ENCODE assay signal across 14 cellular contexts in genomic region chr5:82551840-82552385, GRCh38.
A peak's percentile ranks its signal among the peaks of the same experiment; 100 is the strongest.
DNase-seq lines count a peak whose midpoint lies in the region; ATAC-seq, FAIRE-seq and TF ChIP-seq lines count a peak whose summit lies in the region.
"Had no signal": no experiment of that assay in that cellular context is flagged by ENCODE, and none has a peak within 500 bp of the region (broad histone marks: within the 10 kb centered on the region; RNA-seq: fewer than 3 reads in every experiment).

No MANE protein-coding gene starts in this region.

- ATAC-seq in thoracic aorta (ENCODE audit: insufficient number of reproducible peaks, low FRiP score, low read depth) (no peak), HG03175 (IDR thresholded peaks at IDR 0.05; ENCODE audit: unreplicated experiment) (no peak), GM21825 (IDR thresholded peaks at IDR 0.05; ENCODE audit: unreplicated experiment) (no peak)

- POLR2A ChIA-PET in HEK293 (lab: Yijun Ruan, JAX): no interaction called here

- H3K27ac ChIP-seq in HEK293 (ENCODE audit: extremely low read depth, low read depth, low read length): peak overlapping the region; percentile 33
- peak overlapping the region; percentile 71 to 74 for H3K27ac ChIP-seq in thoracic aorta
- no peak overlapping the region for H3K27ac ChIP-seq in spleen
- H3K27ac ChIP-seq: BLaER1 had no signal

- FAIRE-seq in endometrium (lab: Jason Lieb, UNC): peak; percentile 37

- no peak overlapping the region for H3K4me3 ChIP-seq in HEK293 (ENCODE audit: low read depth, low read length)
- H3K4me3 ChIP-seq in thoracic aorta: peak overlapping the region; percentile 56
- no peak overlapping the region for H3K4me3 ChIP-seq in spleen
- H3K4me3 ChIP-seq: BLaER1, MG63 had no signal

- H3K9me3 ChIP-seq in HEK293 (ENCODE audit: control insufficient read depth, insufficient read depth, low read depth, low read length) (no peaks in the 10 kb centered on the region), thoracic aorta (no peaks in the 10 kb centered on the region), spleen (no peaks in the 10 kb centered on the region)
- H3K9me3 ChIP-seq: BLaER1, MG63 had no signal

- no peaks in the 10 kb centered on the region for H3K27me3 ChIP-seq in thoracic aorta (replicated peaks; ENCODE audit: insufficient read depth)
- H3K27me3 ChIP-seq in spleen (replicated peaks in 1 of 7): no peaks in the 10 kb centered on the region
- H3K27me3 ChIP-seq: BLaER1, MG63 had no signal

- DNase-seq in NCI-H69 (lab: John Stamatoyannopoulos, UW) (peak; percentile 68), thoracic aorta (ENCODE audit: low spot score) (no peak), spleen (no peak)
- DNase-seq: MG63, NCI-H1105 treated with DMSO at 0.1 percent for 48 hours, NCI-H2029 treated with DMSO at 0.1 percent for 48 hours, NCI-H226, NCI-H774, SHP77 treated with DMSO at 0.1 percent for 48 hours had no signal

- intact Hi-C loops in spleen (cut with DNase I; ENCODE audit: low total_unique reads): no loop called here

- H3K4me1 ChIP-seq in HEK293 (ENCODE audit: control insufficient read depth, insufficient read depth, low read length) (peaks cover 10% of the 10 kb centered on the region), thoracic aorta (ENCODE audit: control insufficient read depth in 1 of 2, low read depth in 2 of 2) (peaks cover 19 to 64% of the 10 kb centered on the region in 2 donors), spleen (no peaks in the 10 kb centered on the region)
- H3K4me1 ChIP-seq: BLaER1 had no signal

- no peak for TF ChIP-seq POLR2A in spleen (IDR thresholded peaks at IDR 0.05)

- WGBS in spleen, 5 donors: 75 to 94% (median 85%) methylated on average over 4 of the region's 4 CpGs

- no peak for TF ChIP-seq CTCF in HEK293 (tag by site-specific recombination; IDR thresholded peaks at IDR 0.05)
- no peak for TF ChIP-seq CTCF in thoracic aorta (IDR thresholded peaks at IDR 0.05)
- no peak for TF ChIP-seq CTCF in spleen (IDR thresholded peaks at IDR 0.05 in 8 of 11, conservative IDR thresholded peaks at IDR 0.05 in 3 of 11)

- H3K36me3 ChIP-seq in HEK293 (ENCODE audit: control insufficient read depth in 2 of 2, insufficient read depth in 1 of 2, low read length in 2 of 2): no peaks in the 10 kb centered on the region
- H3K36me3 ChIP-seq in thoracic aorta: no peaks in the 10 kb centered on the region
- H3K36me3 ChIP-seq in spleen: no peaks in the 10 kb centered on the region
- H3K36me3 ChIP-seq: BLaER1, MG63 had no signal

- CTCF ChIA-PET in HEK293 (lab: Yijun Ruan, JAX): interaction anchor here (0.6 kb wide), 1 partner anchor 260 kb away, joined by 3 read pairs; no protein-coding TSS in a partner anchor

TF ChIP-seq in HEK293, 187 proteins besides CTCF, POLR2A, EP300 and RAD21:
- TF ChIP-seq GFI1B (tag by site-specific recombination; IDR thresholded peaks at IDR 0.05): peak; percentile 52; the same call in 1 of the 2 replicates
- TF ChIP-seq, protein P1, sequence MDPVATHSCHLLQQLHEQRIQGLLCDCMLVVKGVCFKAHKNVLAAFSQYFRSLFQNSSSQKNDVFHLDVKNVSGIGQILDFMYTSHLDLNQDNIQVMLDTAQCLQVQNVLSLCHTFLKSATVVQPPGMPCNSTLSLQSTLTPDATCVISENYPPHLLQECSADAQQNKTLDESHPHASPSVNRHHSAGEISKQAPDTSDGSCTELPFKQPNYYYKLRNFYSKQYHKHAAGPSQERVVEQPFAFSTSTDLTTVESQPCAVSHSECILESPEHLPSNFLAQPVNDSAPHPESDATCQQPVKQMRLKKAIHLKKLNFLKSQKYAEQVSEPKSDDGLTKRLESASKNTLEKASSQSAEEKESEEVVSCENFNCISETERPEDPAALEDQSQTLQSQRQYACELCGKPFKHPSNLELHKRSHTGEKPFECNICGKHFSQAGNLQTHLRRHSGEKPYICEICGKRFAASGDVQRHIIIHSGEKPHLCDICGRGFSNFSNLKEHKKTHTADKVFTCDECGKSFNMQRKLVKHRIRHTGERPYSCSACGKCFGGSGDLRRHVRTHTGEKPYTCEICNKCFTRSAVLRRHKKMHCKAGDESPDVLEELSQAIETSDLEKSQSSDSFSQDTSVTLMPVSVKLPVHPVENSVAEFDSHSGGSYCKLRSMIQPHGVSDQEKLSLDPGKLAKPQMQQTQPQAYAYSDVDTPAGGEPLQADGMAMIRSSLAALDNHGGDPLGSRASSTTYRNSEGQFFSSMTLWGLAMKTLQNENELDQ (tag by site-specific recombination; IDR thresholded peaks at IDR 0.05; ENCODE audit: low read depth): no peak
- no peak for TF ChIP-seq BCL11A (tag by site-specific recombination; IDR thresholded peaks at IDR 0.05; ENCODE audit: low read depth)
- TF ChIP-seq ZNF341 (tag by site-specific recombination; IDR thresholded peaks at IDR 0.05; ENCODE audit: low read depth): peak; percentile 69
- 0 out of 2 replicates have a peak, but pooled peaks have one; percentile 41 for TF ChIP-seq IKZF3 (tag by site-specific recombination; IDR thresholded peaks at IDR 0.05)
- peak; percentile 66 for TF ChIP-seq ZNF843 (tag by site-specific recombination; IDR thresholded peaks at IDR 0.05)
- no peak for TF ChIP-seq ZNF394 (tag by site-specific recombination; IDR thresholded peaks at IDR 0.05; ENCODE audit: borderline replicate concordance)
- TF ChIP-seq, protein P2, sequence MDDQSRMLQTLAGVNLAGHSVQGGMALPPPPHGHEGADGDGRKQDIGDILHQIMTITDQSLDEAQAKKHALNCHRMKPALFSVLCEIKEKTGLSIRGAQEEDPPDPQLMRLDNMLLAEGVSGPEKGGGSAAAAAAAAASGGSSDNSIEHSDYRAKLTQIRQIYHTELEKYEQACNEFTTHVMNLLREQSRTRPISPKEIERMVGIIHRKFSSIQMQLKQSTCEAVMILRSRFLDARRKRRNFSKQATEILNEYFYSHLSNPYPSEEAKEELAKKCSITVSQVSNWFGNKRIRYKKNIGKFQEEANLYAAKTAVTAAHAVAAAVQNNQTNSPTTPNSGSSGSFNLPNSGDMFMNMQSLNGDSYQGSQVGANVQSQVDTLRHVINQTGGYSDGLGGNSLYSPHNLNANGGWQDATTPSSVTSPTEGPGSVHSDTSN (CRISPR knock-in tag; IDR thresholded peaks at IDR 0.05): no peak
- peak; percentile 88 for TF ChIP-seq ZNF10 (tag by site-specific recombination; IDR thresholded peaks at IDR 0.05)
- peak; percentile 31; the same call in 1 of the 2 replicates for TF ChIP-seq MZF1 (tag by site-specific recombination; IDR thresholded peaks at IDR 0.05; ENCODE audit: borderline replicate concordance)
- TF ChIP-seq, protein P3, sequence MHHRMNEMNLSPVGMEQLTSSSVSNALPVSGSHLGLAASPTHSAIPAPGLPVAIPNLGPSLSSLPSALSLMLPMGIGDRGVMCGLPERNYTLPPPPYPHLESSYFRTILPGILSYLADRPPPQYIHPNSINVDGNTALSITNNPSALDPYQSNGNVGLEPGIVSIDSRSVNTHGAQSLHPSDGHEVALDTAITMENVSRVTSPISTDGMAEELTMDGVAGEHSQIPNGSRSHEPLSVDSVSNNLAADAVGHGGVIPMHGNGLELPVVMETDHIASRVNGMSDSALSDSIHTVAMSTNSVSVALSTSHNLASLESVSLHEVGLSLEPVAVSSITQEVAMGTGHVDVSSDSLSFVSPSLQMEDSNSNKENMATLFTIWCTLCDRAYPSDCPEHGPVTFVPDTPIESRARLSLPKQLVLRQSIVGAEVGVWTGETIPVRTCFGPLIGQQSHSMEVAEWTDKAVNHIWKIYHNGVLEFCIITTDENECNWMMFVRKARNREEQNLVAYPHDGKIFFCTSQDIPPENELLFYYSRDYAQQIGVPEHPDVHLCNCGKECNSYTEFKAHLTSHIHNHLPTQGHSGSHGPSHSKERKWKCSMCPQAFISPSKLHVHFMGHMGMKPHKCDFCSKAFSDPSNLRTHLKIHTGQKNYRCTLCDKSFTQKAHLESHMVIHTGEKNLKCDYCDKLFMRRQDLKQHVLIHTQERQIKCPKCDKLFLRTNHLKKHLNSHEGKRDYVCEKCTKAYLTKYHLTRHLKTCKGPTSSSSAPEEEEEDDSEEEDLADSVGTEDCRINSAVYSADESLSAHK (tag by site-specific recombination; IDR thresholded peaks at IDR 0.05): 0 out of 2 replicates have a peak, but pooled peaks have one; percentile 42
- TF ChIP-seq ZNF513 (tag by site-specific recombination; IDR thresholded peaks at IDR 0.05): peak; percentile 5; the same call in 1 of the 2 replicates
- peak; percentile 47 for TF ChIP-seq PRDM6 (tag by site-specific recombination; IDR thresholded peaks at IDR 0.05)
- peak; percentile 65 for TF ChIP-seq WT1 (tag by site-specific recombination; IDR thresholded peaks at IDR 0.05)
- TF ChIP-seq FEZF1 (tag by site-specific recombination; IDR thresholded peaks at IDR 0.05): peak; percentile 33; the same call in 1 of the 2 replicates
- 0 out of 2 replicates have a peak, but pooled peaks have one; percentile 37 for TF ChIP-seq ZNF561 (tag by site-specific recombination; IDR thresholded peaks at IDR 0.05; ENCODE audit: borderline replicate concordance)
- TF ChIP-seq ZNF335 (tag by site-specific recombination; conservative IDR thresholded peaks at IDR 0.05): 0 out of 2 replicates have a peak, but pooled peaks have one; percentile 14
TF ChIP-seq in HEK293: peak in this region for 13.

Comparison
In these comparisons a context has a peak if more than half of its experiments do, and no peak if none do; other contexts are left out.
1. H3K27ac ChIP-seq: peak in HEK293 (single experiment) and thoracic aorta (2 of 2); none in spleen (0 of 8).